In the genomic region with DNA sequence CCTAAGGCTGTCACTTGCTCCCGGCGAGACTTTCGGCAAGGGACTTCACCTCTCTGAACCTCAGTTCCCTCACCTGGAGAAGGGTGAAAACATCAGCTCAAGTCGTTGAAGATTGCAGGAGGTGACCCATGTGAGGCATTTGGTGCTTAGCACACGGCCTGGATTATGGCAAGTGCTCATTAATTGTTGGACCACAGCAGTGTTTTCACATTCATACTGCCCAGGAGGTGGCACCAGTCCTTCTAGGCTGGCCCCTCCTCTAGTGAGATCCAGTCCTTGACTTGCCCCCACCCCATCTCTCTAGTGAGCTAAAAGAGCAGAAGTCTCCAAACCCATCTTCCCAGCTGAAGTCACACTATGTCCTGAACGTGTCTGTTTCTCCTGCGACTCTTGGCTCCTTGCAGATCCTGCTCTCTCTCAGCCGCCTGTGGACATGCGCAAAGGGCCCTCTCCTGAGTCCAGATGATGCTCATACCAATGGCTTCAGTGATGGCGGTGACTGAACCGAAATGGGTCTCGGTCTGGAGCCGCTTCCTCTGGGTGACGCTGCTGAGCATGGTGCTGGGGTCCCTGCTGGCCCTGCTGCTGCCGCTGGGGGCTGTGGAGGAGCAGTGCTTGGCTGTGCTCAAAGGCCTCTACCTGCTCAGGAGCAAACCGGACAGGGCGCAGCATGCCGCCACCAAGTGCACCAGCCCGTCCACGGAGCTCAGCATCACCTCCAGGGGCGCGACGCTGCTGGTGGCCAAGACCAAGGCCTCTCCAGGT, we compare ENCODE assay signal across 8 cellular contexts. TPM values are rescaled to one million over a fixed set of nuclear protein-coding genes. Genes with fewer than 3 reads are reported as not detected.
DNase-seq lines count a peak whose midpoint lies in the region; ATAC-seq and TF ChIP-seq lines count a peak whose summit lies in the region.

No MANE protein-coding gene starts in this region.

- peak overlapping the region; percentile 93 for H3K27ac Mint-ChIP-seq in T-helper 17 cell
- H3K27ac Mint-ChIP-seq in glutamatergic neuron (ENCODE audit: unreplicated experiment): peak overlapping the region; percentile 75

- no peak overlapping the region for H2BK120ac ChIP-seq in trophoblast cell (ENCODE audit: insufficient read depth, low read length, poor library complexity)

- no peak overlapping the region for H3K27ac ChIP-seq in trophoblast cell (ENCODE audit: low read depth, low read length)

- H3K4ac ChIP-seq in trophoblast cell (ENCODE audit: low read depth, low read length): no peak overlapping the region

- no peaks in the 10 kb centered on the region for H3K9me3 ChIP-seq in T-helper 17 cell (ENCODE audit: control insufficient read depth, low read length, poor library complexity, severe bottlenecking)
- H3K9me3 ChIP-seq in trophoblast cell (ENCODE audit: insufficient read depth, low read depth, low read length): no peaks in the 10 kb centered on the region

- TF ChIP-seq CTCF in AG10803 (conservative IDR thresholded peaks at IDR 0.05; ENCODE audit: low read length) (peak; percentile 25), glutamatergic neuron (IDR thresholded peaks at IDR 0.05; ENCODE audit: partially characterized antibody, unreplicated experiment) (no peak)

- H3K36me3 Mint-ChIP-seq in T-helper 17 cell (ENCODE audit: low read depth) (peaks cover 2% of the 10 kb centered on the region), glutamatergic neuron (ENCODE audit: unreplicated experiment) (no peaks in the 10 kb centered on the region)

- H3K4me3 Mint-ChIP-seq in T-helper 17 cell: peak overlapping the region; percentile 97
- H3K4me3 Mint-ChIP-seq in glutamatergic neuron (ENCODE audit: unreplicated experiment): peak overlapping the region; percentile 93

- no peak overlapping the region for H3K23ac ChIP-seq in trophoblast cell (ENCODE audit: low read length)

- peaks cover 28% of the 10 kb centered on the region for H3K4me1 Mint-ChIP-seq in T-helper 17 cell
- no peaks in the 10 kb centered on the region for H3K4me1 Mint-ChIP-seq in glutamatergic neuron (ENCODE audit: low read depth, unreplicated experiment)

- H3K4me2 ChIP-seq in trophoblast cell (ENCODE audit: low read length): no peak overlapping the region

- DNase-seq in AG10803 (ENCODE audit: low read depth): peak; percentile 16
- DNase-seq in GM03348 (ENCODE audit: low spot score): peak; percentile 21
- DNase-seq in T-helper 17 cell: no peak
- DNase-seq in glutamatergic neuron: no peak
- no peak for DNase-seq in SIG-M5 (lab: John Stamatoyannopoulos, UW)
- no peak for DNase-seq in NCI-H748 treated with DMSO at 0.1 percent for 48 hours (lab: John Stamatoyannopoulos, UW)
- no peak for DNase-seq in trophoblast cell

- no peak overlapping the region for H2BK12ac ChIP-seq in trophoblast cell (ENCODE audit: low read length)

- H4K8ac ChIP-seq in trophoblast cell (ENCODE audit: low read depth, low read length): no peak overlapping the region

- no CpG with 5 or more reads among the region's 23 CpGs for WGBS in trophoblast cell (ENCODE audit: extremely low coverage, insufficient coverage, insufficient read length)

- H3K14ac ChIP-seq in trophoblast cell (ENCODE audit: low read length): no peak overlapping the region

- peak overlapping the region; percentile 87 for H3K4me3 ChIP-seq in AG10803 (ENCODE audit: low read length)
- no peak overlapping the region for H3K4me3 ChIP-seq in trophoblast cell (ENCODE audit: low read depth, low read length)

- no peak overlapping the region for H2AK5ac ChIP-seq in trophoblast cell (ENCODE audit: low read length)

- ATAC-seq in T-helper 17 cell (no peak), HG03159 (IDR thresholded peaks at IDR 0.05; ENCODE audit: unreplicated experiment) (no peak)

- no peak overlapping the region for H2AFZ ChIP-seq in trophoblast cell (ENCODE audit: insufficient read depth, low read length, poor library complexity)

- H4K91ac ChIP-seq in trophoblast cell (ENCODE audit: low read depth, low read length): no peak overlapping the region

- peaks cover 5% of the 10 kb centered on the region for H3K79me1 ChIP-seq in trophoblast cell (ENCODE audit: low read length)

- peaks cover 3% of the 10 kb centered on the region for H3K9me3 Mint-ChIP-seq in glutamatergic neuron (ENCODE audit: unreplicated experiment)

- H3K27me3 Mint-ChIP-seq in T-helper 17 cell (no peaks in the 10 kb centered on the region), glutamatergic neuron (ENCODE audit: unreplicated experiment) (peaks cover 3% of the 10 kb centered on the region)

- H4K12ac ChIP-seq in trophoblast cell (ENCODE audit: low read depth, low read length): no peak overlapping the region

- H3K79me2 ChIP-seq in trophoblast cell (ENCODE audit: control insufficient read depth, insufficient read depth, low read length, poor library complexity): peaks cover 5% of the 10 kb centered on the region

- peaks cover 34 to 40% of the 10 kb centered on the region in 2 experiments for H3K36me3 ChIP-seq in trophoblast cell (ENCODE audit: control insufficient read depth in 1 of 2, insufficient read depth in 2 of 2, low read length in 2 of 2)

- H3K9ac ChIP-seq in trophoblast cell (ENCODE audit: low read length): no peak overlapping the region

- peaks cover 8 to 9% of the 10 kb centered on the region in 2 experiments for H3K4me1 ChIP-seq in trophoblast cell (ENCODE audit: control insufficient read depth in 1 of 2, insufficient read depth in 2 of 2, low read length in 2 of 2)

- H2BK5ac ChIP-seq in trophoblast cell (ENCODE audit: low read depth, low read length, poor library complexity): no peak overlapping the region

- no peak overlapping the region for H3K18ac ChIP-seq in trophoblast cell (ENCODE audit: low read length)

- H3K27me3 ChIP-seq in trophoblast cell (ENCODE audit: insufficient read depth, low read length): no peaks in the 10 kb centered on the region

RNA-seq across cellular contexts. Expression of gene FICD, which starts 1.6 kb away (rescaled TPM):
- total RNA-seq in T-helper 17 cell (1 to 10 TPM; 4.4 to 5.1 TPM), glutamatergic neuron (ENCODE audit: unreplicated experiment) (4.8 TPM)
- 4.6 TPM in 2 replicates for polyA plus RNA-seq in trophoblast cell (2013)

RNA-seq across cellular contexts. Expression of gene SART3, which starts 44.3 kb away (rescaled TPM):
- total RNA-seq in T-helper 17 cell: 100 to 1,000 TPM in 1 of 2 donors, 10 to 100 TPM in 1; 85.3 to 107 TPM
- 72.6 TPM for total RNA-seq in glutamatergic neuron (ENCODE audit: unreplicated experiment)
- 32.5 and 34.0 TPM in 2 replicates for polyA plus RNA-seq in trophoblast cell (2013)

RNA-seq across cellular contexts. Expression of gene ISCU, which starts 45.7 kb away (rescaled TPM):
- 100 to 1,000 TPM; 139 to 177 TPM for total RNA-seq in T-helper 17 cell
- total RNA-seq in glutamatergic neuron (ENCODE audit: unreplicated experiment): 48.4 TPM
- 154 and 158 TPM in 2 replicates for polyA plus RNA-seq in trophoblast cell (2013)

Comparison
In these comparisons a context has a peak if more than half of its experiments do, and no peak if none do; other contexts are left out.
1. DNase-seq: peak in AG10803 (single experiment) and GM03348 (single experiment); none in T-helper 17 cell (0 of 3), glutamatergic neuron (single experiment), SIG-M5 (single experiment), NCI-H748 treated with DMSO at 0.1 percent for 48 hours (single experiment) and trophoblast cell (0 of 2).